ENCODE assay signal across 17 cellular contexts in genomic region chr1:236750928-236751327, GRCh38. TPM values are rescaled to one million over a fixed set of nuclear protein-coding genes. Genes with fewer than 3 reads are reported as not detected.
DNase-seq lines count a peak whose midpoint lies in the region; ATAC-seq, FAIRE-seq and TF ChIP-seq lines count a peak whose summit lies in the region.
"Had no signal": no experiment of that assay in that cellular context is flagged by ENCODE, and none has a peak within 500 bp of the region (broad histone marks: within the 10 kb centered on the region; RNA-seq: fewer than 3 reads in every experiment).

No MANE protein-coding gene starts in this region.

- no peak for TF ChIP-seq EP300 in K562 (IDR thresholded peaks at IDR 0.05; ENCODE audit: low read length)

- peaks cover 8 to 26% of the 10 kb centered on the region in 2 experiments for H3K27me3 ChIP-seq in K562 (ENCODE audit: control insufficient read depth in 2 of 2, insufficient read depth in 2 of 2, low read length in 2 of 2)
- H3K27me3 ChIP-seq: BLaER1 had no signal

- no peak for TF ChIP-seq RAD21 in K562 (CRISPR knock-in tag; conservative IDR thresholded peaks at IDR 0.05 in 1 of 2, IDR thresholded peaks at IDR 0.05 in 1 of 2)

- no peak overlapping the region for H3K4me3 ChIP-seq in NB4 (ENCODE audit: low read depth, low read length)
- no peak overlapping the region for H3K4me3 ChIP-seq in K562
- H3K4me3 ChIP-seq: BLaER1 had no signal

- 28% methylated on average over 2 of the region's 3 CpGs for WGBS in K562 (ENCODE audit: insufficient coverage, low coverage, missing lambda C conversion rate)

- no peaks in the 10 kb centered on the region for H3K9me3 ChIP-seq in K562 (replicated peaks; ENCODE audit: control insufficient read depth, insufficient read depth, low read depth, low read length)
- H3K9me3 ChIP-seq: BLaER1 had no signal

- FAIRE-seq in K562 (lab: Jason Lieb, UNC), result no peak
- FAIRE-seq: HTR-8/SVneo had no signal

- no TSS peak for BruUV-seq in K562 (replicated peaks; lab: Mats Ljungman, UMichigan)

- ATAC-seq in K562 (no peak), HG02571 (IDR thresholded peaks at IDR 0.05; ENCODE audit: unreplicated experiment) (no peak), HG03521 (IDR thresholded peaks at IDR 0.05; ENCODE audit: unreplicated experiment) (no peak)

- H2AFZ ChIP-seq in K562 (ENCODE audit: low read depth, low read length), result peak overlapping the region; percentile 54; the same call in 1 of the 2 replicates

- H3K4me2 ChIP-seq in K562 (ENCODE audit: insufficient read depth, low read length), result no peak overlapping the region
- H3K4me2 ChIP-seq: BLaER1 had no signal

- no peak overlapping the region for H3K9ac ChIP-seq in K562 (ENCODE audit: insufficient read depth in 1 of 2, low read depth in 2 of 2, low read length in 2 of 2)
- H3K9ac ChIP-seq: BLaER1 had no signal

- DNase-seq in NOMO-1 treated with DMSO at 0.1 percent for 48 hours (lab: John Stamatoyannopoulos, UW; ENCODE audit: unreplicated experiment) (peak; percentile 2), NOMO-1 treated with dmso at 0.1 percent for 144 hours (lab: John Stamatoyannopoulos, UW; ENCODE audit: unreplicated experiment) (no peak), KBM-7 (peak; percentile 38), NB4 (ENCODE audit: low read depth) (peak; percentile 21), K562 (ENCODE audit: extremely low read depth in 1 of 4, low spot score in 3 of 4) (no peak)
- DNase-seq: 8988T; CD4-positive, alpha-beta memory T cell; DMS153; DMS79; GF-D8; GOT3; H7; IMR-90 had no signal

- CTCF ChIA-PET in K562 (lab: Yijun Ruan, JAX; ENCODE audit: low intra/inter-chr PET ratio), result no interaction called here

- H3K79me2 ChIP-seq in K562 (ENCODE audit: control insufficient read depth, insufficient read depth, low read length), result no peaks in the 10 kb centered on the region

- in situ Hi-C loops in KBM-7 (cut with MboI; ENCODE audit: low pct_unique_long_range_greater_than_20kb, low sequenced_read_pairs), result no loop called here
- in situ Hi-C loops in K562 (cut with MboI), result no loop called here

- no peaks in the 10 kb centered on the region for H3K36me3 ChIP-seq in K562 (ENCODE audit: control insufficient read depth, insufficient read depth, low read length)
- H3K36me3 ChIP-seq: BLaER1 had no signal

- TF ChIP-seq CTCF in NB4 (IDR thresholded peaks at IDR 0.05; ENCODE audit: low read depth, low read length) (no peak), K562 (IDR thresholded peaks at IDR 0.05 in 2 of 3, conservative IDR thresholded peaks at IDR 0.05 in 1 of 3; ENCODE audit: insufficient read depth in 2 of 3, low read depth in 1 of 3, low read length in 3 of 3) (no peak)

- H3K9me1 ChIP-seq in K562 (ENCODE audit: control insufficient read depth, insufficient read depth, low read length), result no peaks in the 10 kb centered on the region

- H3K27ac ChIP-seq in K562 (ENCODE audit: extremely low read depth, low read depth, low read length), result no peak overlapping the region
- H3K27ac ChIP-seq: BLaER1 had no signal

- intact Hi-C loops in K562 (cut with micrococcal nuclease), result loop anchor here (5.0 to 10.0 kb wide), 3 partner anchors 294 to 649 kb away; partner anchors contain the start of gene RYR2

- POLR2A ChIA-PET in K562 (lab: Yijun Ruan, JAX), result interaction anchor here (0.9 kb wide), 1 partner anchor 8 kb away, joined by 4 read pairs; no protein-coding TSS in a partner anchor

- peaks cover 10 to 13% of the 10 kb centered on the region in 2 experiments for H3K4me1 ChIP-seq in K562 (replicated peaks in 1 of 2; ENCODE audit: control insufficient read depth in 2 of 2, insufficient read depth in 2 of 2, low read length in 2 of 2)
- H3K4me1 ChIP-seq: BLaER1 had no signal

- no peak for TF ChIP-seq POLR2A in NB4 (IDR thresholded peaks at IDR 0.05; ENCODE audit: extremely low read depth, insufficient read length)
- TF ChIP-seq POLR2A in K562 (conservative IDR thresholded peaks at IDR 0.05), result no peak

- no peaks in the 10 kb centered on the region for H4K20me1 ChIP-seq in K562 (replicated peaks; ENCODE audit: control insufficient read depth, insufficient read depth, low read length)
- H4K20me1 ChIP-seq: BLaER1 had no signal

TF ChIP-seq in K562, 482 proteins besides CTCF, POLR2A, EP300 and RAD21 (continues in another document):
- TF ChIP-seq, protein P1, sequence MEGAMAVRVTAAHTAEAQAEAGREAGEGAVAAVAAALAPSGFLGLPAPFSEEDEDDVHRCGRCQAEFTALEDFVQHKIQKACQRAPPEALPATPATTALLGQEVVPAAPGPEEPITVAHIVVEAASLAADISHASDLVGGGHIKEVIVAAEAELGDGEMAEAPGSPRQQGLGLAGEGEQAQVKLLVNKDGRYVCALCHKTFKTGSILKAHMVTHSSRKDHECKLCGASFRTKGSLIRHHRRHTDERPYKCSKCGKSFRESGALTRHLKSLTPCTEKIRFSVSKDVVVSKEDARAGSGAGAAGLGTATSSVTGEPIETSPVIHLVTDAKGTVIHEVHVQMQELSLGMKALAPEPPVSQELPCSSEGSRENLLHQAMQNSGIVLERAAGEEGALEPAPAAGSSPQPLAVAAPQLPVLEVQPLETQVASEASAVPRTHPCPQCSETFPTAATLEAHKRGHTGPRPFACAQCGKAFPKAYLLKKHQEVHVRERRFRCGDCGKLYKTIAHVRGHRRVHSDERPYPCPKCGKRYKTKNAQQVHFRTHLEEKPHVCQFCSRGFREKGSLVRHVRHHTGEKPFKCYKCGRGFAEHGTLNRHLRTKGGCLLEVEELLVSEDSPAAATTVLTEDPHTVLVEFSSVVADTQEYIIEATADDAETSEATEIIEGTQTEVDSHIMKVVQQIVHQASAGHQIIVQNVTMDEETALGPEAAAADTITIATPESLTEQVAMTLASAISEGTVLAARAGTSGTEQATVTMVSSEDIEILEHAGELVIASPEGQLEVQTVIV (CRISPR knock-in tag; IDR thresholded peaks at IDR 0.05; ENCODE audit: borderline replicate concordance), result no peak
- TF ChIP-seq DIDO1 (tag; IDR thresholded peaks at IDR 0.05; ENCODE audit: low read depth) (no peak), ZNF316 (IDR thresholded peaks at IDR 0.05) (peak; percentile 63), ETV5 (CRISPR knock-in tag; IDR thresholded peaks at IDR 0.05; ENCODE audit: low read depth) (no peak), POLR2G (IDR thresholded peaks at IDR 0.05; ENCODE audit: low read depth, low read length) (no peak), C11orf30 (IDR thresholded peaks at IDR 0.05; ENCODE audit: low read depth) (peak; percentile 26; the same call in 1 of the 2 replicates), RFX5 (IDR thresholded peaks at IDR 0.05; ENCODE audit: low read depth, low read length) (no peak), DMBX1 (CRISPR knock-in tag; IDR thresholded peaks at IDR 0.05; ENCODE audit: borderline replicate concordance) (no peak)
- TF ChIP-seq, protein P2, sequence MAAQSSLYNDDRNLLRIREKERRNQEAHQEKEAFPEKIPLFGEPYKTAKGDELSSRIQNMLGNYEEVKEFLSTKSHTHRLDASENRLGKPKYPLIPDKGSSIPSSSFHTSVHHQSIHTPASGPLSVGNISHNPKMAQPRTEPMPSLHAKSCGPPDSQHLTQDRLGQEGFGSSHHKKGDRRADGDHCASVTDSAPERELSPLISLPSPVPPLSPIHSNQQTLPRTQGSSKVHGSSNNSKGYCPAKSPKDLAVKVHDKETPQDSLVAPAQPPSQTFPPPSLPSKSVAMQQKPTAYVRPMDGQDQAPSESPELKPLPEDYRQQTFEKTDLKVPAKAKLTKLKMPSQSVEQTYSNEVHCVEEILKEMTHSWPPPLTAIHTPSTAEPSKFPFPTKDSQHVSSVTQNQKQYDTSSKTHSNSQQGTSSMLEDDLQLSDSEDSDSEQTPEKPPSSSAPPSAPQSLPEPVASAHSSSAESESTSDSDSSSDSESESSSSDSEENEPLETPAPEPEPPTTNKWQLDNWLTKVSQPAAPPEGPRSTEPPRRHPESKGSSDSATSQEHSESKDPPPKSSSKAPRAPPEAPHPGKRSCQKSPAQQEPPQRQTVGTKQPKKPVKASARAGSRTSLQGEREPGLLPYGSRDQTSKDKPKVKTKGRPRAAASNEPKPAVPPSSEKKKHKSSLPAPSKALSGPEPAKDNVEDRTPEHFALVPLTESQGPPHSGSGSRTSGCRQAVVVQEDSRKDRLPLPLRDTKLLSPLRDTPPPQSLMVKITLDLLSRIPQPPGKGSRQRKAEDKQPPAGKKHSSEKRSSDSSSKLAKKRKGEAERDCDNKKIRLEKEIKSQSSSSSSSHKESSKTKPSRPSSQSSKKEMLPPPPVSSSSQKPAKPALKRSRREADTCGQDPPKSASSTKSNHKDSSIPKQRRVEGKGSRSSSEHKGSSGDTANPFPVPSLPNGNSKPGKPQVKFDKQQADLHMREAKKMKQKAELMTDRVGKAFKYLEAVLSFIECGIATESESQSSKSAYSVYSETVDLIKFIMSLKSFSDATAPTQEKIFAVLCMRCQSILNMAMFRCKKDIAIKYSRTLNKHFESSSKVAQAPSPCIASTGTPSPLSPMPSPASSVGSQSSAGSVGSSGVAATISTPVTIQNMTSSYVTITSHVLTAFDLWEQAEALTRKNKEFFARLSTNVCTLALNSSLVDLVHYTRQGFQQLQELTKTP (IDR thresholded peaks at IDR 0.05; ENCODE audit: low read depth in 1 of 2, partially characterized antibody in 2 of 2), result no peak

RNA-seq across cellular contexts. Expression of gene MTR, which starts 44.2 kb away (rescaled TPM):
- total RNA-seq in K562 (2011; cell fraction: chromatin; rRNA removed; ENCODE audit: low replicate concordance), result 48.7 and 126 TPM in 2 replicates
- 13.0 and 19.2 TPM in 2 replicates for total RNA-seq in K562 (2011; cell fraction: nucleolus; rRNA removed)
- 33.1 and 37.2 TPM in 2 replicates for total RNA-seq in K562 (2011; cell fraction: nucleoplasm; rRNA removed)
- total RNA-seq in K562 (2014; rRNA removed), result 20.3 and 21.2 TPM in 2 replicates
- 31.5 and 38.4 TPM in 2 replicates for total RNA-seq in K562 (2014; rRNA removed; fragmentation: Illumina TruSeq; extraction: Trizol)
- total RNA-seq in K562 (2015; rRNA removed; fragmentation: Illumina TruSeq; extraction: Trizol), result 28.4 and 31.1 TPM in 2 replicates
- total RNA-seq in K562 (2021), result 38.0 and 44.3 TPM in 2 replicates
- 25.4 and 28.7 TPM in 2 replicates for polyA plus RNA-seq in K562 (2011; rRNA removed)
- polyA plus RNA-seq in K562 (2011; cell fraction: cytosol; rRNA removed), result 7.9 and 13.2 TPM in 2 replicates
- polyA plus RNA-seq in K562 (2011; cell fraction: nucleus; rRNA removed), result 27.0 and 38.9 TPM in 2 replicates
- 9.6 and 11.5 TPM in 2 replicates for polyA plus RNA-seq in K562 (2012)
- 14.2 and 16.1 TPM in 2 replicates for polyA plus RNA-seq in K562 (2014; fragmentation: Illumina TruSeq; extraction: Trizol)
- 1 to 10 TPM; 3.4 to 5.1 TPM for polyA plus RNA-seq in K562 (2014; fragmentation: Nextera tagmentation; extraction: Ambion mirVana)
- 16.9 and 17.6 TPM in 2 replicates for polyA plus RNA-seq in K562 (2014; rRNA removed)
- 93.6 and 102 TPM in 2 replicates for polyA minus RNA-seq in K562 (2011; rRNA and poly(A)+ RNA removed)
- 30.9 and 34.7 TPM in 2 replicates for polyA minus RNA-seq in K562 (2011; cell fraction: cytosol; rRNA and poly(A)+ RNA removed)
- 18.4 and 43.9 TPM in 2 replicates for polyA minus RNA-seq in K562 (2011; cell fraction: nucleus; rRNA and poly(A)+ RNA removed)

Comparison
In these comparisons a context has a peak if more than half of its experiments do, and no peak if none do; other contexts are left out.
1. DNase-seq: peak in NOMO-1 treated with DMSO at 0.1 percent for 48 hours (single experiment), KBM-7 (single experiment) and NB4 (single experiment); none in NOMO-1 treated with dmso at 0.1 percent for 144 hours (single experiment) and K562 (0 of 4).